27 cellular contexts compared by ENCODE assay signal in the genomic region with DNA sequence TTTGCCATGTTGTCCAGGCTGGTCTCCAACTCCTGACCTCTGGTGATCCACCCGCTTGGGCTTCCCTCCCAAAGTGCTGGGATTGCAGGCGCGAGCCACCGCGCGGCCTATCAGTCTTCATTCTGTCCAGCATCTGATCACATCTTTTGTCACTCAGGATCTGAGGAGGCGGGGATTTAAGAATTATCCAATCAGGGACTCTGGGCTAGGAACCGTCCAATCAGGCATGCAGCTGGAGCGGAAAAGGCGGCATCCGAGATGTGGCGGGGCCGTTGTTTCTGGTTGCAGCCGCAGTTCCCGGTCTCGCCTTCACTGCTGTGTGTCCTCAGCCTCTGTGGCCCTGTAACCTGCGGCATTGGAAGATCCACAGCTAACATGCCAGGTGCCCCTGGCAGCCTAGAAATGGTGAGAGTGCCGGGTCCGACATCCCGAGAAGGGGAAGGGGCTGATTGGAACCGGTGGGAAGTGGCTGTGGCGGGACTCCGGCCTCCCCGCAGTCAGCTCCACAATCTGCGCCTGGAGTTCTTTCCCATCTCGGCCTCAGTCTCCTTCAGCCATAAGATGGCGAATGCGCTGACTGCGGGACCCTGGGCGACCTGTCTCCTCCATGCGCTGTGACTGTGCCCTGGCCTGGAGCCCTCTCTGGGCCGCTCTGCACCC. TPM values are rescaled to one million over a fixed set of nuclear protein-coding genes. Genes with fewer than 3 reads are reported as not detected.
DNase-seq lines count a peak whose midpoint lies in the region; ATAC-seq lines count a peak whose summit lies in the region.
"Had no signal": no experiment of that assay in that cellular context is flagged by ENCODE, and none has a peak within 500 bp of the region (broad histone marks: within the 10 kb centered on the region; RNA-seq: fewer than 3 reads in every experiment).

A gene (plus strand): TSS at position 291 of the 660 bp plus-strand sequence. CDS start 85 bp downstream, at position 376.

- no peak within 1 kb of the TSS for H3K27ac ChIP-seq in trophoblast cell (ENCODE audit: low read depth, low read length)
- H3K27ac ChIP-seq: coronary artery, RWPE1, skin epidermis, tibial artery had no signal

- no peak within 1 kb of the TSS for H3K9ac ChIP-seq in trophoblast cell (ENCODE audit: low read length)

- no peaks in the 10 kb centered on the region for H3K36me3 ChIP-seq in trophoblast cell (ENCODE audit: control insufficient read depth in 1 of 2, insufficient read depth in 2 of 2, low read length in 2 of 2)
- H3K36me3 ChIP-seq: tibial artery had no signal

- H3K4me3 ChIP-seq in trophoblast cell (ENCODE audit: low read depth, low read length), result no peak within 1 kb of the TSS
- H3K4me3 ChIP-seq: coronary artery, skin epidermis, tibial artery had no signal

- H2AK5ac ChIP-seq in trophoblast cell (ENCODE audit: low read length), result no peak within 1 kb of the TSS

- H3K79me2 ChIP-seq in trophoblast cell (ENCODE audit: control insufficient read depth, insufficient read depth, low read length, poor library complexity), result no peaks in the 10 kb centered on the region

- WGBS in trophoblast cell (ENCODE audit: extremely low coverage, insufficient coverage, insufficient read length), result no CpG with 5 or more reads among the region's 32 CpGs

- no peaks in the 10 kb centered on the region for H3K4me1 ChIP-seq in trophoblast cell (ENCODE audit: control insufficient read depth in 1 of 2, insufficient read depth in 2 of 2, low read length in 2 of 2)
- H3K4me1 ChIP-seq: tibial artery had no signal

- no peak within 1 kb of the TSS for H2BK120ac ChIP-seq in trophoblast cell (ENCODE audit: insufficient read depth, low read length, poor library complexity)

- H3K14ac ChIP-seq in trophoblast cell (ENCODE audit: low read length), result no peak within 1 kb of the TSS

- no peak within 1 kb of the TSS for H4K91ac ChIP-seq in trophoblast cell (ENCODE audit: low read depth, low read length)

- H2AFZ ChIP-seq in trophoblast cell (ENCODE audit: insufficient read depth, low read length, poor library complexity), result no peak within 1 kb of the TSS

- H3K9me3 ChIP-seq in trophoblast cell (ENCODE audit: insufficient read depth, low read depth, low read length), result peaks cover 7% of the 10 kb centered on the region

- H3K79me1 ChIP-seq in trophoblast cell (ENCODE audit: low read length), result no peaks in the 10 kb centered on the region

- no peak within 1 kb of the TSS for H4K8ac ChIP-seq in trophoblast cell (ENCODE audit: low read depth, low read length)

- ATAC-seq in HG03280 (IDR thresholded peaks at IDR 0.05; ENCODE audit: unreplicated experiment), result no peak
- ATAC-seq: left lobe of liver; stimulated activated naive B cell treated with anti-CD40 and anti-IgM and Interleukin-4, amounts not matched to agents 10 μg/mL and 1 μg/mL and 100 μg/mL, for 72 hours had no signal

- H4K12ac ChIP-seq in trophoblast cell (ENCODE audit: low read depth, low read length), result no peak within 1 kb of the TSS

- no peak within 1 kb of the TSS for H3K4ac ChIP-seq in trophoblast cell (ENCODE audit: low read depth, low read length)

- H3K4me2 ChIP-seq in trophoblast cell (ENCODE audit: low read length), result no peak within 1 kb of the TSS

- DNase-seq in NCI-H748 (lab: John Stamatoyannopoulos, UW; ENCODE audit: unreplicated experiment) (peak; percentile 1), NCI-H748 treated with DMSO at 0.1 percent for 48 hours (lab: John Stamatoyannopoulos, UW) (no peak), Ammon's horn (ENCODE audit: low spot score) (peak; percentile 40), RPMI8226 (peak; percentile 83), trophoblast cell (peak; percentile 4 to 37), mucosa of gallbladder (ENCODE audit: low spot score) (no peak), EL (no peak)
- DNase-seq: activated CD8-positive, alpha-beta memory T cell treated with anti-CD3 and anti-CD28 coated beads for 24 hours; activated naive CD4-positive, alpha-beta T cell treated with Interleukin-2 at 50 U/mL for 16 hours; activated T-cell treated with anti-CD3 and anti-CD28 coated beads, Interleukin-2, amount 50 U/mL, for 48 hours; AML-193; DND-41; NCI-H1417; NCI-H2081 treated with DMSO at 0.1 percent for 48 hours; NCI-H446 treated with DMSO at 0.1 percent for 48 hours; stimulated activated CD4-positive, alpha-beta T cell treated with anti-CD3 and anti-CD28 coated beads, Interleukin-2, amount 100 ng/mL, for 24 hours; stimulated activated naive B cell treated with anti-CD40 and anti-IgM and Interleukin-4, amounts not matched to agents 10 μg/mL and 1 μg/mL and 100 μg/mL, for 72 hours; tibial artery had no signal

- no peak within 1 kb of the TSS for H2BK12ac ChIP-seq in trophoblast cell (ENCODE audit: low read length)

- no peak within 1 kb of the TSS for H3K23ac ChIP-seq in trophoblast cell (ENCODE audit: low read length)

- H3K18ac ChIP-seq in trophoblast cell (ENCODE audit: low read length), result no peak within 1 kb of the TSS

- no peaks in the 10 kb centered on the region for H3K27me3 ChIP-seq in trophoblast cell (ENCODE audit: insufficient read depth, low read length)

- H2BK5ac ChIP-seq in trophoblast cell (ENCODE audit: low read depth, low read length, poor library complexity), result no peak within 1 kb of the TSS

RNA-seq across cellular contexts. Expression of the gene that starts here (rescaled TPM):
- polyA plus RNA-seq in trophoblast cell (2013), result not detected in 2 replicates
- total RNA-seq in mucosa of gallbladder, result not detected
- total RNA-seq: A172, bronchial epithelial cell, glomerular endothelial cell, left lobe of liver, progenitor cell of endocrine pancreas had no signal

Comparison
In these comparisons a context has a peak if more than half of its experiments do, and no peak if none do; other contexts are left out.
1. DNase-seq: peak in NCI-H748 (single experiment), Ammon's horn (single experiment), RPMI8226 (single experiment) and trophoblast cell (2 of 2); none in NCI-H748 treated with DMSO at 0.1 percent for 48 hours (single experiment), mucosa of gallbladder (single experiment) and EL (single experiment).